In the genomic region with DNA sequence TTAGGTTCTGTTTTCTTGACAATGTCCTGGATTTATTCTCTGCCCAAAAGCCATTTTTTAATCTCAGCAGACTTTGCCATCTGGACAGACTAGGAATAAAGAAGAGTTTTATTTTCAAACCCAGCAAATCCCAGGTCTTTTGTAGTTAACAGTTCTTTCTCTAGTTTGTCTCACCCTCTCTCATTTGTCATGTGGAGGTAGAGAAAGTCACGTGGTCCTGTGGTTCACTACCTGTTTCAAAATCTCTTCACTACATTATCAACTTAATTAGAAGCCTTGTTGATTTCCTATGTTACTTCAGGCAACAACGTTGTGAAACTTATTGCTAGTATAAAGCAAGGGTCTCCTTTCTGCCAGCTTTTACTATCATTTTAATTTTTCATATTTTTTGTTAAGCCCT, we compare ENCODE assay signal across 8 cellular contexts.
"Had no signal": no experiment of that assay in that cellular context is flagged by ENCODE, and none has a peak within 500 bp of the region (broad histone marks: within the 10 kb centered on the region; RNA-seq: fewer than 3 reads in every experiment).

No MANE protein-coding gene starts in this region.

- FAIRE-seq: G401.6, GM12878, GM12891, GM12892, GM18507, GM19239 had no signal

- ATAC-seq: GM12878 had no signal

- DNase-seq: GDM1, GF-D8 had no signal

- H3K4me3 ChIP-seq: GM12878 had no signal
